Comparison of ENCODE assay signal across 8 cellular contexts in the genomic region with DNA sequence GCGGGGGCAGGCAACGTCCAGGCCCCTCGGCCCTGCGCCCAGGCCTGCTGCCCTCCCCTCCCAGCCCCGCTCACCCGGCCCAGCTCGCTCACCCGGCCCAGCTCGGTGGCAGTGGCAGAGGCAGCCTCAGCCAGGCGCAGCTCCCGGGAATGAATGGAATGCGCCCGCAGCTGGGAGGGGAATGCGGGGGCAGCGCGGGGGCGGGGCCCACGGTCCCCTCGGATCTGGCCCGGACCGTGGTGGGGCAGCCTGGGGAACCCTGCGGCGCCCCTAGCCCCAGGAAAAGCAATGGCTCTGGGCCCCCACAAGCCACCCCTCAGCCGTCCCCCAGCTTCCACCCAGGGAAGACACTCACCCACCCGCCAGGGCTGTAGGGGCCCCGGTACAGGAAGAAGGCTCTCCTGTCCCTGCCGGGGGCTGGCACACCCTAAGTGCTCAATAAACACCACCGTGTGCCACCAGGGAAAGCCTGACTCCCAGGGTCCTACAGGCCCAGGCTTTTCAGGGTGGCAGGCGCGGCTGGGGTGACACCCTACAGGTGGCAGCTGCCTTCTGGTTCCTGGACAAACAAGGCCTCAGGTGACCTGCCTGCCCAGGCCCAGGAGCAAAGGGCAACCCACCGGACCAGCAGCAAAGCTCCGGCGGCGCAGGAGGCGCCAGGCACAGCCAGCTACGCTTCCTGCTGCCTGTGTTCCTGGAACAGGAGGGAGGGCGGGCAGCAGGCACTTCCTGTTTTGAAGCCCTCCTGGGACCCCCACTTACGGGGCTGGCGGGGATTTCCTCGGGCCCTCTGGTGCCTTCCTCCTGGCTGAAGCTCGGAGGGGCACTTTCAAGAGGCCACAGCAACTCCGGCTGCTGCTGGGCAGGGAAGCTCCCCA.
DNase-seq lines count a peak whose midpoint lies in the region; ATAC-seq lines count a peak whose summit lies in the region.

No MANE protein-coding gene starts in this region.

- peaks cover 27 to 62% of the 10 kb centered on the region in 2 donors for H3K4me1 Mint-ChIP-seq in stimulated activated naive B cell treated with anti-CD40 and anti-IgM and Interleukin-4, amounts not matched to agents 10 μg/mL and 1 μg/mL and 100 μg/mL, for 72 hours

- H3K27me3 Mint-ChIP-seq in stimulated activated naive B cell treated with anti-CD40 and anti-IgM and Interleukin-4, amounts not matched to agents 10 μg/mL and 1 μg/mL and 100 μg/mL, for 72 hours: peaks cover 23 to 59% of the 10 kb centered on the region in 2 donors

- H3K27ac Mint-ChIP-seq in stimulated activated naive B cell treated with anti-CD40 and anti-IgM and Interleukin-4, amounts not matched to agents 10 μg/mL and 1 μg/mL and 100 μg/mL, for 72 hours: peak overlapping the region; percentile 37

- ATAC-seq in stimulated activated naive B cell treated with anti-CD40 and anti-IgM and Interleukin-4, amounts not matched to agents 10 μg/mL and 1 μg/mL and 100 μg/mL, for 72 hours (replicated peaks): peak; percentile 49 to 50
- ATAC-seq in HG03571 (IDR thresholded peaks at IDR 0.05; ENCODE audit: unreplicated experiment): no peak

- peak; percentile 31 for DNase-seq in SIG-M5 treated with dmso at 0.1 percent for 504 hours (lab: John Stamatoyannopoulos, UW; ENCODE audit: unreplicated experiment)
- DNase-seq in SIG-M5 (lab: John Stamatoyannopoulos, UW): no peak
- peak; percentile 96 for DNase-seq in astrocyte of the hippocampus (ENCODE audit: low read depth, low spot score)
- DNase-seq in iPS-NIHi11 (ENCODE audit: low spot score): peak; percentile 95
- DNase-seq in stimulated activated naive B cell treated with anti-CD40 and anti-IgM and Interleukin-4, amounts not matched to agents 10 μg/mL and 1 μg/mL and 100 μg/mL, for 72 hours: peak; percentile 48
- DNase-seq in activated naive CD4-positive, alpha-beta T cell (lab: John Stamatoyannopoulos, UW): no peak
- no peak for DNase-seq in NCI-H510A treated with DMSO at 0.1 percent for 48 hours (lab: John Stamatoyannopoulos, UW)

- peak overlapping the region; percentile 46 to 59 for H3K4me3 Mint-ChIP-seq in stimulated activated naive B cell treated with anti-CD40 and anti-IgM and Interleukin-4, amounts not matched to agents 10 μg/mL and 1 μg/mL and 100 μg/mL, for 72 hours

- H3K36me3 Mint-ChIP-seq in stimulated activated naive B cell treated with anti-CD40 and anti-IgM and Interleukin-4, amounts not matched to agents 10 μg/mL and 1 μg/mL and 100 μg/mL, for 72 hours: peaks cover 0 to 2% of the 10 kb centered on the region in 2 donors

- H3K9me3 Mint-ChIP-seq in stimulated activated naive B cell treated with anti-CD40 and anti-IgM and Interleukin-4, amounts not matched to agents 10 μg/mL and 1 μg/mL and 100 μg/mL, for 72 hours: no peaks in the 10 kb centered on the region

Comparison
In these comparisons a context has a peak if more than half of its experiments do, and no peak if none do; other contexts are left out.
1. DNase-seq: peak in SIG-M5 treated with dmso at 0.1 percent for 504 hours (single experiment), astrocyte of the hippocampus (single experiment), iPS-NIHi11 (single experiment) and stimulated activated naive B cell treated with anti-CD40 and anti-IgM and Interleukin-4, amounts not matched to agents 10 μg/mL and 1 μg/mL and 100 μg/mL, for 72 hours (single experiment); none in SIG-M5 (single experiment), activated naive CD4-positive, alpha-beta T cell (0 of 4) and NCI-H510A treated with DMSO at 0.1 percent for 48 hours (single experiment).